8 cellular contexts compared by ENCODE assay signal in the genomic region with DNA sequence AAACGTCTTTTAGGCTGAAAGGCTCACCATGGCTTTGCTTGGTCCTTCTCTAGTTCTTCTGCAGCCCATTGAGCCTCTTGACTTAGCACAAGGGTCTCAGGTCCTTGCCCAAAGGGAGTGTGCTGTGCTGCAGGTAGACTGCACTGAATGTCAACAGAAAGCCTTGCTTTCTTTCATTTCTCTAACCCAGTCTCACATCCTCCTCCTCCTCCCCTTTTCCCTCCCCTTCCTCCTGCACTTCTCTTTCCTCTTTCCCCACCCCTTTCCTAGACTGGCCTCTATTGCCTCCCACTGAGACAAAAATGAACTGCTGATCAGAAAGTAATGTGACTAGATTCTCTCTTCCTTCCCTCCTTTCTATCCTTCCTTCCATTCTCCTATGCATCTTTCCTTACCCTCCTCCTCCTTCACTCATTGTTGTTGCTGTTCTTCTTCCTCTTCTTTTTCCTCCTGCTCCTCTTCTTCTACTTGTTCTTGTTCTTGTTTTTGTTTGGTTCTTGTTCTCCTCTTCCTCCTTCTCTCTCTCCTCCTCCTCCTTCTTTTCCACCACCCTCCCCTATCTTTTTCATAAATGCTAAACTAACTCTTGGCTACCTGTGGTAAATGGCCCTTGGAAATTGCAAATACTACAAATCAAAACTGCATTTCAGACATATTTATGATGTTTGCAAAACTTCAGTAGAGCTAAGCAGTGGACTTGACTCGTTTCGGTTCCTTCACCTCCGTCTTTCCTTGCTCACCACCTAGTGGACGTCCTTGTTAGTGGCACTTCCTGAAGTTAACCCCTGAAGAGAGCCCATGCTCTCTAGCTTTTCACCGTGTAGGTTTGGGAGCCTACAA. TPM values are rescaled to one million over a fixed set of nuclear protein-coding genes. Genes with fewer than 3 reads are reported as not detected.
DNase-seq lines count a peak whose midpoint lies in the region; ATAC-seq, FAIRE-seq and TF ChIP-seq lines count a peak whose summit lies in the region.

A gene (minus strand): TSS at position 152 of the 840 bp plus-strand sequence. CDS start 122 bp downstream, at position 30.

- H3K9me3 ChIP-seq in upper lobe of left lung, result peaks cover 0 to 6% (median 0%) of the 10 kb centered on the region in 4 donors

- peak; percentile 25 for FAIRE-seq in G401.6 (lab: Jason Lieb, UNC)
- FAIRE-seq in frontal cortex (lab: Jason Lieb, UNC), result peak; percentile 59

- peaks cover 13 to 21% (median 16%) of the 10 kb centered on the region in 3 donors for H3K4me1 Mint-ChIP-seq in IgD-negative memory B cell

- H3K27me3 ChIP-seq in upper lobe of left lung, result no peaks in the 10 kb centered on the region

- peak within 1 kb of the TSS in 3 of 4 donors; percentile 8 to 42 (median 36) for H3K4me3 ChIP-seq in upper lobe of left lung

- H3K4me1 ChIP-seq in upper lobe of left lung, result peaks cover 0 to 9% (median 7%) of the 10 kb centered on the region in 4 donors

- peak within 1 kb of the TSS; percentile 96 to 97 (median 96) for H3K4me3 Mint-ChIP-seq in IgD-negative memory B cell

- H3K27ac ChIP-seq in upper lobe of left lung, result peak within 1 kb of the TSS in 3 of 4 donors; percentile 6 to 56 (median 37)

- TF ChIP-seq POLR2A in upper lobe of left lung (IDR thresholded peaks at IDR 0.05), result no peak

- TF ChIP-seq CTCF in upper lobe of left lung (IDR thresholded peaks at IDR 0.05), result peak; percentile 64 to 84 (median 76)

- H3K27ac Mint-ChIP-seq in IgD-negative memory B cell, result peak within 1 kb of the TSS; percentile 5 to 91 (median 40)

- H3K9me3 Mint-ChIP-seq in IgD-negative memory B cell, result peaks cover 0 to 3% (median 3%) of the 10 kb centered on the region in 3 donors

- 5% methylated on average over 6 of the region's 6 CpGs for WGBS in upper lobe of left lung, 2 donors

- no peaks in the 10 kb centered on the region for H3K27me3 Mint-ChIP-seq in IgD-negative memory B cell

- H3K36me3 ChIP-seq in upper lobe of left lung, result no peaks in the 10 kb centered on the region

- peak; percentile 64 for DNase-seq in RPMI7951 (ENCODE audit: low read depth)
- peak; percentile 51 for DNase-seq in activated T-helper 9 cell treated with anti-CD3 and anti-CD28 coated beads, Interleukin-2, amount 50 U/mL, for 16 hours (ENCODE audit: low read depth)
- peak; percentile 8 to 20 for DNase-seq in frontal cortex (ENCODE audit: low spot score in 2 of 2)
- DNase-seq in non-pigmented ciliary epithelial cell (ENCODE audit: low read depth), result peak; percentile 51
- peak in 1 of 2 donors; percentile 68 for DNase-seq in upper lobe of left lung

- ATAC-seq in GM21717 (IDR thresholded peaks at IDR 0.05; ENCODE audit: unreplicated experiment), result peak; percentile 80
- ATAC-seq in upper lobe of left lung (ENCODE audit: low FRiP score in 2 of 2), result peak; percentile 91 to 98

- TF ChIP-seq EP300 in upper lobe of left lung (IDR thresholded peaks at IDR 0.05), result no peak

- peaks cover 12% of the 10 kb centered on the region for H3K36me3 Mint-ChIP-seq in IgD-negative memory B cell

RNA-seq across cellular contexts. Expression of the gene that starts here (rescaled TPM):
- 1,261 TPM for polyA plus RNA-seq in IgD-negative memory B cell
- 0.36 TPM in 1 of 2 replicates, not detected in the other for total RNA-seq in RPMI7951 (2014; rRNA removed; shearing (Covaris generic))
- total RNA-seq in frontal cortex, result 0.82 TPM
- 10 to 100 TPM in 4 of 6 donors, 1 to 10 TPM in 2; 3.9 to 41.3 (median 14.5) TPM for total RNA-seq in upper lobe of left lung

Comparison
In these comparisons a context has a peak if more than half of its experiments do, and no peak if none do; other contexts are left out.
1. Peak in DNase-seq in RPMI7951; RNA of the gene not detected or under 1 TPM.
2. Peak in DNase-seq in frontal cortex; RNA of the gene not detected or under 1 TPM.